19 cellular contexts compared by ENCODE assay signal in genomic region chr15:78311292-78311691, GRCh38. TPM values are rescaled to one million over a fixed set of nuclear protein-coding genes. Genes with fewer than 3 reads are reported as not detected.
DNase-seq lines count a peak whose midpoint lies in the region; TF ChIP-seq lines count a peak whose summit lies in the region.
"Had no signal": no experiment of that assay in that cellular context is flagged by ENCODE, and none has a peak within 500 bp of the region (broad histone marks: within the 10 kb centered on the region; RNA-seq: fewer than 3 reads in every experiment).

No MANE protein-coding gene starts in this region.

- no peaks in the 10 kb centered on the region for H3K9me3 Mint-ChIP-seq in activated T-helper 2 cell treated with anti-CD3 and anti-CD28 coated beads, Interferon-gamma antibody, Interleukin-2, Interleukin-4, amounts not matched to agents 10 μg/mL and 5 μg/mL and 100 μg/mL, durations not matched to agents 14 hours and 24 hours and 36 hours
- H3K9me3 Mint-ChIP-seq: CD4-positive, alpha-beta T cell had no signal

- H3K4me1 Mint-ChIP-seq in activated T-helper 2 cell treated with anti-CD3 and anti-CD28 coated beads, Interferon-gamma antibody, Interleukin-2, Interleukin-4, amounts not matched to agents 10 μg/mL and 5 μg/mL and 100 μg/mL, durations not matched to agents 14 hours and 24 hours and 36 hours (ENCODE audit: low read depth): no peaks in the 10 kb centered on the region

- DNase-seq in DMS53 (lab: John Stamatoyannopoulos, UW): peak; percentile 49
- no peak for DNase-seq in DMS53 treated with DMSO at 0.1 percent for 48 hours (lab: John Stamatoyannopoulos, UW; ENCODE audit: unreplicated experiment)
- DNase-seq in islet precursor cell: peak; percentile 34
- DNase-seq in sigmoid colon: peak; percentile 8
- DNase-seq in SK-N-DZ (ENCODE audit: low spot score): no peak
- DNase-seq in activated naive CD4-positive, alpha-beta T cell (lab: John Stamatoyannopoulos, UW): no peak
- no peak for DNase-seq in activated T-helper 2 cell treated with anti-CD3 and anti-CD28 coated beads, Interferon-gamma antibody, Interleukin-2, Interleukin-4, amounts not matched to agents 10 μg/mL and 5 μg/mL and 100 μg/mL, durations not matched to agents 14 hours and 24 hours and 36 hours (ENCODE audit: low spot score)
- DNase-seq: AML-193; Caco-2; CD4-positive, alpha-beta T cell; DMS79 treated with DMSO at 0.1 percent for 48 hours; GF-D8; GOT3 had no signal

- no peaks in the 10 kb centered on the region for H3K27me3 Mint-ChIP-seq in activated T-helper 2 cell treated with anti-CD3 and anti-CD28 coated beads, Interferon-gamma antibody, Interleukin-2, Interleukin-4, amounts not matched to agents 10 μg/mL and 5 μg/mL and 100 μg/mL, durations not matched to agents 14 hours and 24 hours and 36 hours (ENCODE audit: low read depth)

- no peaks in the 10 kb centered on the region for H3K36me3 Mint-ChIP-seq in activated T-helper 2 cell treated with anti-CD3 and anti-CD28 coated beads, Interferon-gamma antibody, Interleukin-2, Interleukin-4, amounts not matched to agents 10 μg/mL and 5 μg/mL and 100 μg/mL, durations not matched to agents 14 hours and 24 hours and 36 hours (ENCODE audit: low read depth)

- H3K27ac ChIP-seq in sigmoid colon: no peak overlapping the region
- H3K27ac ChIP-seq: 22Rv1, A549, C4-2B had no signal

- no peak for TF ChIP-seq EP300 in sigmoid colon (IDR thresholded peaks at IDR 0.05)

- no peaks in the 10 kb centered on the region for H3K4me1 ChIP-seq in sigmoid colon
- H3K4me1 ChIP-seq: Caco-2, HAP-1 had no signal

- peaks cover 0 to 7% (median 0%) of the 10 kb centered on the region in 3 donors for H3K27me3 ChIP-seq in sigmoid colon

- H3K4me3 ChIP-seq in sigmoid colon: no peak overlapping the region
- H3K4me3 ChIP-seq: A549, HAP-1 had no signal

- no peaks in the 10 kb centered on the region for H3K9me3 ChIP-seq in sigmoid colon
- H3K9me3 ChIP-seq: A549, Caco-2, HAP-1 had no signal

- H3K4me3 Mint-ChIP-seq in activated T-helper 2 cell treated with anti-CD3 and anti-CD28 coated beads, Interferon-gamma antibody, Interleukin-2, Interleukin-4, amounts not matched to agents 10 μg/mL and 5 μg/mL and 100 μg/mL, durations not matched to agents 14 hours and 24 hours and 36 hours (ENCODE audit: low read depth): no peak overlapping the region
- H3K4me3 Mint-ChIP-seq: CD4-positive, alpha-beta T cell had no signal

- TF ChIP-seq CTCF in sigmoid colon (IDR thresholded peaks at IDR 0.05): no peak

- intact Hi-C loops in sigmoid colon (cut with DNase I): no loop called here
- intact Hi-C loops in activated T-helper 2 cell treated with anti-CD3 and anti-CD28 coated beads, Interferon-gamma antibody, Interleukin-2, Interleukin-4, amounts not matched to agents 10 μg/mL and 5 μg/mL and 100 μg/mL, durations not matched to agents 14 hours and 24 hours and 36 hours (cut with micrococcal nuclease): loop anchor here (10.0 kb wide), 1 partner anchor 174 kb away; no protein-coding TSS in a partner anchor

- no peak overlapping the region for H3K27ac Mint-ChIP-seq in activated T-helper 2 cell treated with anti-CD3 and anti-CD28 coated beads, Interferon-gamma antibody, Interleukin-2, Interleukin-4, amounts not matched to agents 10 μg/mL and 5 μg/mL and 100 μg/mL, durations not matched to agents 14 hours and 24 hours and 36 hours
- H3K27ac Mint-ChIP-seq: CD4-positive, alpha-beta T cell had no signal

- no peak for TF ChIP-seq POLR2A in sigmoid colon (IDR thresholded peaks at IDR 0.05)

- no peaks in the 10 kb centered on the region for H3K36me3 ChIP-seq in sigmoid colon
- H3K36me3 ChIP-seq: HAP-1 had no signal

- 27 to 68% methylated on average over 3 of the region's 3 CpGs for WGBS in sigmoid colon, 2 donors

RNA-seq across cellular contexts. Expression of gene SKIC8, which starts 11.9 kb away (rescaled TPM):
- 10 to 100 TPM; 43.2 to 58.2 (median 52.0) TPM for total RNA-seq in sigmoid colon
- 10 to 100 TPM; 50.4 to 81.1 (median 63.3) TPM for polyA plus RNA-seq in sigmoid colon
- 110 and 148 TPM in 2 replicates for polyA plus RNA-seq in SK-N-DZ (2014; cell fraction: cytosol; rRNA removed)
- 102 and 133 TPM in 2 replicates for polyA plus RNA-seq in SK-N-DZ (2014; cell fraction: nucleus; rRNA removed)
- total RNA-seq in activated T-helper 2 cell treated with anti-CD3 and anti-CD28 coated beads, Interferon-gamma antibody, Interleukin-2, Interleukin-4, amounts not matched to agents 10 μg/mL and 5 μg/mL and 100 μg/mL, durations not matched to agents 14 hours and 24 hours and 36 hours: 51.2 and 51.8 TPM in 2 replicates

RNA-seq across cellular contexts. Expression of gene CRABP1, which starts 28.9 kb away (rescaled TPM):
- 1 to 10 TPM; 2.1 to 8.2 (median 5.3) TPM for total RNA-seq in sigmoid colon
- 1 to 10 TPM in 1 of 3 donors, not detected in 2; 3.3 TPM for polyA plus RNA-seq in sigmoid colon
- 2.1 and 5.3 TPM in 2 replicates for polyA plus RNA-seq in SK-N-DZ (2014; cell fraction: cytosol; rRNA removed)
- polyA plus RNA-seq in SK-N-DZ (2014; cell fraction: nucleus; rRNA removed): 1.2 and 1.8 TPM in 2 replicates
- total RNA-seq in activated T-helper 2 cell treated with anti-CD3 and anti-CD28 coated beads, Interferon-gamma antibody, Interleukin-2, Interleukin-4, amounts not matched to agents 10 μg/mL and 5 μg/mL and 100 μg/mL, durations not matched to agents 14 hours and 24 hours and 36 hours: 0.57 TPM in 1 of 2 replicates, not detected in the other
- total RNA-seq: CD4-positive, alpha-beta T cell; HT-29 had no signal
- polyA plus RNA-seq: BJ had no signal

RNA-seq across cellular contexts. Expression of gene DNAJA4, which starts 46.9 kb away (rescaled TPM):
- 10 to 100 TPM in 3 of 4 donors, 1 to 10 TPM in 1; 7.4 to 17.8 (median 11.4) TPM for total RNA-seq in sigmoid colon
- polyA plus RNA-seq in sigmoid colon: 10 to 100 TPM; 16.8 to 26.1 (median 21.8) TPM
- polyA plus RNA-seq in SK-N-DZ (2014; cell fraction: cytosol; rRNA removed): 0.09 and 0.29 TPM in 2 replicates
- 0.52 and 1.0 TPM in 2 replicates for polyA plus RNA-seq in SK-N-DZ (2014; cell fraction: nucleus; rRNA removed)
- 57.4 and 60.0 TPM in 2 replicates for total RNA-seq in activated T-helper 2 cell treated with anti-CD3 and anti-CD28 coated beads, Interferon-gamma antibody, Interleukin-2, Interleukin-4, amounts not matched to agents 10 μg/mL and 5 μg/mL and 100 μg/mL, durations not matched to agents 14 hours and 24 hours and 36 hours

Comparison
In these comparisons a context has a peak if more than half of its experiments do, and no peak if none do; other contexts are left out.
1. DNase-seq: peak in DMS53 (single experiment), islet precursor cell (single experiment) and sigmoid colon (single experiment); none in DMS53 treated with DMSO at 0.1 percent for 48 hours (single experiment), SK-N-DZ (single experiment), activated naive CD4-positive, alpha-beta T cell (0 of 4) and activated T-helper 2 cell treated with anti-CD3 and anti-CD28 coated beads, Interferon-gamma antibody, Interleukin-2, Interleukin-4, amounts not matched to agents 10 μg/mL and 5 μg/mL and 100 μg/mL, durations not matched to agents 14 hours and 24 hours and 36 hours (single experiment).